1 cellular context compared by ENCODE assay signal in the genomic region with DNA sequence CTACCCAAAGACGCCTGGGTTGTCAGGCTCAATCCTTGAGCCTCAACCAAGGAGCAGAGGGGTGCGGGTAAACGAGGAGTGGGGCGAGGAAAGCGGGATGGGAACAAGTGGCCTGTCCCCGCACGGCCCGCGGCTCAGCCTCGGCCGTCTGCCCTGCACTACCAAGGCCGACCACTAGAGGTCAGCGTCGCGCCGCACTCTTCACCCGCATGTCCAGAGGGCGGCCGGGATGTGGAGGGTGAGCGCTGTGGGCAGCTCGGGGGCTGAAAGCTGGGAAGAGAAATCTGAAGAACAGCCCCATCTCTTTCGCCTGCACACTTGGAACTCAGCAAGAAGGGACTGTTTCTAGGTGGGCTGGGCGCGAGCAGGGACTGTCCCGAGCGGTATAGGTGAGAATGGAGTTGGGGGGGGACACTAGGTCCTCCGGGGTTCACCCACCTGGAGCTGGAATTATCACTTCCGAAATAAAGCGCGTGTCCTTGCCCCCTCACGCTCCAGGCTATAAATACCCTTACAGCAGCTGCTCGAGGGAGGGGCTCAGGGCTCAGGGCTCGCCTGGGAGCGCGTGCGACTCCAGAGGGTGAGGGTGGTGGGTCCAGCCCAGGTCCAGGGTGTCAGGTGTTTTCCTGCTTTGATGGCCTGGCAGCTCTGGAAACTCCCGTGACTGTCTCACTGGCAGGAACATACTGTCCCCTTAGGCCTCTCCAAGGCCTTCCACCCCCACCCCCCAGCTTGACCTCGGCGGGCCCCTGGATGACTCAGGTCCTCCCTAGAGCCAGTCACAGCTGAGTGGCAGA.
A peak's percentile ranks its signal among the peaks of the same experiment; 100 is the strongest.
TF ChIP-seq lines count a peak whose summit lies in the region.

No MANE protein-coding gene starts in this region.

TF ChIP-seq in HepG2, 621 proteins besides CTCF, POLR2A, EP300 and RAD21 (continued from another document):
- TF ChIP-seq ARID4A (CRISPR knock-in tag; IDR thresholded peaks at IDR 0.05; ENCODE audit: borderline replicate concordance) (no peak; the same call in none of the 2 replicates), KMT2A (CRISPR knock-in tag; IDR thresholded peaks at IDR 0.05) (0 out of 2 replicates have a peak, but pooled peaks have one; percentile 4), KDM2A (CRISPR knock-in tag; IDR thresholded peaks at IDR 0.05; ENCODE audit: borderline replicate concordance, low read depth) (no peak)
TF ChIP-seq in HepG2: peak in this region for 91.
